In genomic region chr3:106533761-106534160, GRCh38 we compare ENCODE assay signal across 3 cellular contexts.
TF ChIP-seq lines count a peak whose summit lies in the region.

No MANE protein-coding gene starts in this region.

TF ChIP-seq in IMR-90, 13 proteins besides CTCF, POLR2A, EP300 and RAD21:
- TF ChIP-seq MAFK (IDR thresholded peaks at IDR 0.05; ENCODE audit: low read depth, low read length): no peak
- TF ChIP-seq RFX5 (IDR thresholded peaks at IDR 0.05; ENCODE audit: low read depth, low read length): no peak
- TF ChIP-seq RCOR1 (IDR thresholded peaks at IDR 0.05; ENCODE audit: insufficient replicate concordance, low read length): no peak
- no peak for TF ChIP-seq ELK1 (IDR thresholded peaks at IDR 0.05; ENCODE audit: borderline replicate concordance, low read depth, low read length)
- no peak for TF ChIP-seq CEBPB (IDR thresholded peaks at IDR 0.05; ENCODE audit: low read depth, low read length)
- TF ChIP-seq NFE2L2 (IDR thresholded peaks at IDR 0.05; ENCODE audit: low read depth, low read length): no peak
- TF ChIP-seq MXI1 (IDR thresholded peaks at IDR 0.05; ENCODE audit: borderline replicate concordance, low read depth, low read length): no peak
- TF ChIP-seq USF2 (IDR thresholded peaks at IDR 0.05; ENCODE audit: low read depth, low read length): no peak
- no peak for TF ChIP-seq SMC3 (IDR thresholded peaks at IDR 0.05; ENCODE audit: low read depth, low read length)
- TF ChIP-seq BHLHE40 (IDR thresholded peaks at IDR 0.05; ENCODE audit: low read depth, low read length): no peak
- no peak for TF ChIP-seq CHD1 (IDR thresholded peaks at IDR 0.05; ENCODE audit: low read depth, low read length)

TF ChIP-seq in endothelial cell of umbilical vein, 7 proteins besides CTCF, POLR2A, EP300 and RAD21:
- TF ChIP-seq FOS (IDR thresholded peaks at IDR 0.05; ENCODE audit: borderline replicate concordance, insufficient read depth, low read length): no peak
- no peak for TF ChIP-seq MYC (IDR thresholded peaks at IDR 0.05; ENCODE audit: low read depth, low read length)
- no peak for TF ChIP-seq MAX (IDR thresholded peaks at IDR 0.05; ENCODE audit: insufficient read depth, insufficient read length)
- no peak for TF ChIP-seq EZH2 (IDR thresholded peaks at IDR 0.05; ENCODE audit: borderline replicate concordance, low read depth, low read length, severe bottlenecking)
- no peak for TF ChIP-seq POLR2AphosphoS5 (IDR thresholded peaks at IDR 0.05; ENCODE audit: insufficient read depth, low read depth, low read length)
- no peak for TF ChIP-seq GATA2 (IDR thresholded peaks at IDR 0.05; ENCODE audit: insufficient read depth, insufficient read length, low read depth, low read length)
- no peak for TF ChIP-seq JUN (IDR thresholded peaks at IDR 0.05; ENCODE audit: borderline replicate concordance, insufficient read depth, insufficient read length, low read depth)

TF ChIP-seq in SK-N-SH, 30 proteins besides CTCF, POLR2A, EP300 and RAD21:
- no peak for TF ChIP-seq JUND (IDR thresholded peaks at IDR 0.05)
- no peak for TF ChIP-seq RFX5 (IDR thresholded peaks at IDR 0.05; ENCODE audit: low read length)
- TF ChIP-seq IRF3 (IDR thresholded peaks at IDR 0.05; ENCODE audit: low read depth, low read length): no peak
- TF ChIP-seq TEAD4 (IDR thresholded peaks at IDR 0.05; ENCODE audit: borderline replicate concordance, insufficient read depth): no peak
- TF ChIP-seq, protein P1, sequence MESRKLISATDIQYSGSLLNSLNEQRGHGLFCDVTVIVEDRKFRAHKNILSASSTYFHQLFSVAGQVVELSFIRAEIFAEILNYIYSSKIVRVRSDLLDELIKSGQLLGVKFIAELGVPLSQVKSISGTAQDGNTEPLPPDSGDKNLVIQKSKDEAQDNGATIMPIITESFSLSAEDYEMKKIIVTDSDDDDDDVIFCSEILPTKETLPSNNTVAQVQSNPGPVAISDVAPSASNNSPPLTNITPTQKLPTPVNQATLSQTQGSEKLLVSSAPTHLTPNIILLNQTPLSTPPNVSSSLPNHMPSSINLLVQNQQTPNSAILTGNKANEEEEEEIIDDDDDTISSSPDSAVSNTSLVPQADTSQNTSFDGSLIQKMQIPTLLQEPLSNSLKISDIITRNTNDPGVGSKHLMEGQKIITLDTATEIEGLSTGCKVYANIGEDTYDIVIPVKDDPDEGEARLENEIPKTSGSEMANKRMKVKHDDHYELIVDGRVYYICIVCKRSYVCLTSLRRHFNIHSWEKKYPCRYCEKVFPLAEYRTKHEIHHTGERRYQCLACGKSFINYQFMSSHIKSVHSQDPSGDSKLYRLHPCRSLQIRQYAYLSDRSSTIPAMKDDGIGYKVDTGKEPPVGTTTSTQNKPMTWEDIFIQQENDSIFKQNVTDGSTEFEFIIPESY (IDR thresholded peaks at IDR 0.05; ENCODE audit: borderline replicate concordance, low read depth): no peak
- TF ChIP-seq GABPA (IDR thresholded peaks at IDR 0.05; ENCODE audit: low read depth): no peak
- TF ChIP-seq ELF1 (IDR thresholded peaks at IDR 0.05): no peak
- TF ChIP-seq TAF1 (IDR thresholded peaks at IDR 0.05; ENCODE audit: borderline replicate concordance, low read depth, low read length): no peak
- TF ChIP-seq POLR2AphosphoS5 (IDR thresholded peaks at IDR 0.05; ENCODE audit: low read depth, low read length): no peak
- no peak for TF ChIP-seq SMC3 (IDR thresholded peaks at IDR 0.05; ENCODE audit: low read depth, low read length)
